ENCODE assay signal across 8 cellular contexts in the genomic region with DNA sequence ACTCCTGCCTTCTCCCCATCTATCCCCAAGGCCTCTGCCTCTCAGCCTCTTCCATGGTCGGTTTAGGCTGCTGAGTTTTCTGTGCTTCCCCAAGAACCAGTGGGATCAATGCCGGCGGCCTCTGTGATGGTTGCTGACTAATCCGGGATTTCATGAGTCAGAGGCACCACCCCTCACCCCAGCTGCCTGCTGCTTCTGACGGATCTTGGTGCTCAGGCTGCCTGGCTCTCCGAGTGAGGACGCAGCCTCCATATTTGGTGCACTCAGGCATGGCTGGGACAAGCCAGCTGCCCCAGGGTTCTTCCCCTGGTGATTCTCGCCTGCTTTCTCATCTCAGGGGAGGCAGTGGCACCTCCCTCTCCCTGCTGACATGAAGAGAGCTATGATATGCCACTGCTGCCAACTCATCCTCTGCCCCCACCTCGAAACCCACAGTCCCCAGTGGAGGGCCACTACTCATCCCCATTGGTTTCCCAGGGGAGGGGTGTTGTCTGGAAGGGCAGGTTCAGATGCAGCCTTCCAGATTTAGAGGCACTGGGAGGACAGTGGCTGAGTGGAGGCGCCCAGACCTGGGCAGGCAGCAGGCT. TPM values are rescaled to one million over a fixed set of nuclear protein-coding genes. Genes with fewer than 3 reads are reported as not detected.
DNase-seq lines count a peak whose midpoint lies in the region; ATAC-seq and TF ChIP-seq lines count a peak whose summit lies in the region.

No MANE protein-coding gene starts in this region.

- TF ChIP-seq POLR2A in esophagus muscularis mucosa (IDR thresholded peaks at IDR 0.05; ENCODE audit: low read depth) (no peak), gastrocnemius medialis (IDR thresholded peaks at IDR 0.05) (no peak)

- H3K4me3 ChIP-seq in SJCRH30 (no peak overlapping the region), esophagus muscularis mucosa (no peak overlapping the region), gastrocnemius medialis (no peak overlapping the region)

- H3K27ac Mint-ChIP-seq in activated CD8-positive, alpha-beta memory T cell treated with anti-CD3 and anti-CD28 coated beads, Interleukin-2, amount 10 ng/mL, durations not matched to agents 7 days and 5 days = peak overlapping the region; percentile 15

- H3K27ac ChIP-seq in SJCRH30 = no peak overlapping the region
- H3K27ac ChIP-seq in esophagus muscularis mucosa (replicated peaks in 1 of 4) = peak overlapping the region; percentile 69 to 98 (median 75)
- peak overlapping the region; percentile 29 to 47 (median 37) for H3K27ac ChIP-seq in gastrocnemius medialis

- peaks cover 42% of the 10 kb centered on the region for H3K4me1 Mint-ChIP-seq in activated CD8-positive, alpha-beta memory T cell treated with anti-CD3 and anti-CD28 coated beads, Interleukin-2, amount 10 ng/mL, durations not matched to agents 7 days and 5 days

- 47% methylated on average over 7 of the region's 10 CpGs for WGBS in esophagus muscularis mucosa

- H3K36me3 ChIP-seq in SJCRH30 (peaks cover 8% of the 10 kb centered on the region), esophagus muscularis mucosa (peaks cover 6 to 51% (median 49%) of the 10 kb centered on the region in 4 donors), gastrocnemius medialis (peaks cover 0 to 3% of the 10 kb centered on the region in 2 donors)

- in situ Hi-C loops in gastrocnemius medialis (cut with MboI; ENCODE audit: low sequenced_read_pairs in 4 of 4) = no loop called here

- no peaks in the 10 kb centered on the region for H3K9me3 Mint-ChIP-seq in activated CD8-positive, alpha-beta memory T cell treated with anti-CD3 and anti-CD28 coated beads, Interleukin-2, amount 10 ng/mL, durations not matched to agents 7 days and 5 days (ENCODE audit: low read depth)

- no peak for ATAC-seq in activated CD8-positive, alpha-beta memory T cell treated with anti-CD3 and anti-CD28 coated beads, Interleukin-2, amount 10 ng/mL, durations not matched to agents 7 days and 5 days
- no peak for ATAC-seq in gastrocnemius medialis
- no peak for ATAC-seq in HG02642 (IDR thresholded peaks at IDR 0.05; ENCODE audit: poor library complexity, unreplicated experiment)

- peaks cover 7% of the 10 kb centered on the region for H3K36me3 Mint-ChIP-seq in activated CD8-positive, alpha-beta memory T cell treated with anti-CD3 and anti-CD28 coated beads, Interleukin-2, amount 10 ng/mL, durations not matched to agents 7 days and 5 days

- DNase-seq in activated CD8-positive, alpha-beta memory T cell treated with anti-CD3 and anti-CD28 coated beads, Interleukin-2, amount 10 ng/mL, durations not matched to agents 7 days and 5 days = no peak
- no peak for DNase-seq in activated CD8-positive, alpha-beta memory T cell treated with anti-CD3 and anti-CD28 coated beads for 24 hours
- DNase-seq in SJCRH30 (peak; percentile 93 to 94), esophagus muscularis mucosa (ENCODE audit: extremely low spot score) (peak; percentile 93), gastrocnemius medialis (peak in 1 of 2 donors; percentile 42), NCI-H1105 (lab: John Stamatoyannopoulos, UW) (no peak)
- DNase-seq in activated CD8-positive, alpha-beta memory T cell treated with anti-CD3 and anti-CD28 coated beads, Interleukin-2, amount 50 U/mL, for 48 hours = no peak

- H3K9me3 ChIP-seq in SJCRH30 (replicated peaks) (no peaks in the 10 kb centered on the region), esophagus muscularis mucosa (no peaks in the 10 kb centered on the region), gastrocnemius medialis (no peaks in the 10 kb centered on the region)

- CTCF ChIA-PET in activated CD8-positive, alpha-beta memory T cell treated with anti-CD3 and anti-CD28 coated beads, Interleukin-2, amount 10 ng/mL, durations not matched to agents 7 days and 5 days (lab: Charles Lee) = interaction anchor here (10.6 kb wide), 1 partner anchor 15 kb away, joined by 138 read pairs; the partner anchor contains the start of gene SAPCD2

- H3K4me3 Mint-ChIP-seq in activated CD8-positive, alpha-beta memory T cell treated with anti-CD3 and anti-CD28 coated beads, Interleukin-2, amount 10 ng/mL, durations not matched to agents 7 days and 5 days = no peak overlapping the region

- H3K4me1 ChIP-seq in SJCRH30 (peaks cover 24% of the 10 kb centered on the region), esophagus muscularis mucosa (peaks cover 22 to 64% (median 54%) of the 10 kb centered on the region in 4 donors), gastrocnemius medialis (peaks cover 18 to 21% of the 10 kb centered on the region in 2 donors)

- intact Hi-C loops in esophagus muscularis mucosa (cut with DNase I) = no loop called here
- intact Hi-C loops in gastrocnemius medialis (cut with DNase I; ENCODE audit: low total_unique reads) = no loop called here

- H3K27me3 ChIP-seq in SJCRH30 = no peaks in the 10 kb centered on the region
- peaks cover 0 to 9% (median 0%) of the 10 kb centered on the region in 4 donors for H3K27me3 ChIP-seq in esophagus muscularis mucosa
- H3K27me3 ChIP-seq in gastrocnemius medialis = no peaks in the 10 kb centered on the region

- TF ChIP-seq CTCF in esophagus muscularis mucosa (IDR thresholded peaks at IDR 0.05) (no peak), gastrocnemius medialis (IDR thresholded peaks at IDR 0.05 in 4 of 5, conservative IDR thresholded peaks at IDR 0.05 in 1 of 5) (no peak)

- no peak for TF ChIP-seq EP300 in esophagus muscularis mucosa (IDR thresholded peaks at IDR 0.05)

- H3K27me3 Mint-ChIP-seq in activated CD8-positive, alpha-beta memory T cell treated with anti-CD3 and anti-CD28 coated beads, Interleukin-2, amount 10 ng/mL, durations not matched to agents 7 days and 5 days = no peaks in the 10 kb centered on the region

RNA-seq across cellular contexts. Expression of gene MAN1B1, which starts 3.3 kb away (rescaled TPM):
- total RNA-seq in activated CD8-positive, alpha-beta memory T cell treated with anti-CD3 and anti-CD28 coated beads, Interleukin-2, amount 10 ng/mL, durations not matched to agents 7 days and 5 days = 10 to 100 TPM; 43.8 to 60.6 TPM
- 38.4 and 42.6 TPM in 2 replicates for total RNA-seq in SJCRH30 (2014; rRNA removed; shearing (Covaris generic))
- total RNA-seq in esophagus muscularis mucosa (10 to 100 TPM; 22.4 to 36.6 (median 27.0) TPM), gastrocnemius medialis (10 to 100 TPM; 15.9 to 31.9 (median 21.1) TPM)

RNA-seq across cellular contexts. Expression of gene UAP1L1, which starts 6.2 kb away (rescaled TPM):
- 10 to 100 TPM; 32.6 to 35.3 TPM for total RNA-seq in activated CD8-positive, alpha-beta memory T cell treated with anti-CD3 and anti-CD28 coated beads, Interleukin-2, amount 10 ng/mL, durations not matched to agents 7 days and 5 days
- 12.6 and 13.8 TPM in 2 replicates for total RNA-seq in SJCRH30 (2014; rRNA removed; shearing (Covaris generic))
- total RNA-seq in esophagus muscularis mucosa = 1 to 10 TPM; 3.6 to 5.8 (median 5.0) TPM
- total RNA-seq in gastrocnemius medialis = 1 to 10 TPM in 2 of 4 donors, under 1 TPM in 2; 0.49 to 2.5 (median 1.5) TPM

RNA-seq across cellular contexts. Expression of gene SAPCD2, which starts 13.2 kb away (rescaled TPM):
- 10 to 100 TPM; 31.9 to 40.1 TPM for total RNA-seq in activated CD8-positive, alpha-beta memory T cell treated with anti-CD3 and anti-CD28 coated beads, Interleukin-2, amount 10 ng/mL, durations not matched to agents 7 days and 5 days
- 69.7 and 71.0 TPM in 2 replicates for total RNA-seq in SJCRH30 (2014; rRNA removed; shearing (Covaris generic))
- total RNA-seq in esophagus muscularis mucosa (under 1 TPM in 3 of 4 donors, not detected in 1; 0.17 to 0.40 (median 0.26) TPM), gastrocnemius medialis (under 1 TPM in 3 of 4 donors, not detected in 1; 0.16 to 0.24 (median 0.17) TPM)

RNA-seq across cellular contexts. Expression of gene ENTPD2, which starts 29.6 kb away (rescaled TPM):
- total RNA-seq in activated CD8-positive, alpha-beta memory T cell treated with anti-CD3 and anti-CD28 coated beads, Interleukin-2, amount 10 ng/mL, durations not matched to agents 7 days and 5 days = not detected
- 1.9 and 2.0 TPM in 2 replicates for total RNA-seq in SJCRH30 (2014; rRNA removed; shearing (Covaris generic))
- total RNA-seq in esophagus muscularis mucosa (1 to 10 TPM in 2 of 4 donors, under 1 TPM in 2; 0.42 to 1.2 (median 1.0) TPM), gastrocnemius medialis (under 1 TPM in 2 of 4 donors, not detected in 2; 0.22 to 0.55 TPM)

RNA-seq across cellular contexts. Expression of gene DPP7, which starts 31.0 kb away (rescaled TPM):
- total RNA-seq in activated CD8-positive, alpha-beta memory T cell treated with anti-CD3 and anti-CD28 coated beads, Interleukin-2, amount 10 ng/mL, durations not matched to agents 7 days and 5 days = 100 to 1,000 TPM; 271 to 321 TPM
- total RNA-seq in SJCRH30 (2014; rRNA removed; shearing (Covaris generic)) = 12.6 and 13.4 TPM in 2 replicates
- total RNA-seq in esophagus muscularis mucosa (100 to 1,000 TPM in 2 of 4 donors, 10 to 100 TPM in 2; 90.1 to 121 (median 104) TPM), gastrocnemius medialis (10 to 100 TPM; 36.9 to 63.1 (median 55.9) TPM)

Comparison
In these comparisons a context has a peak if more than half of its experiments do, and no peak if none do; other contexts are left out.
1. DNase-seq: peak in SJCRH30 (2 of 2) and esophagus muscularis mucosa (single experiment); none in activated CD8-positive, alpha-beta memory T cell treated with anti-CD3 and anti-CD28 coated beads, Interleukin-2, amount 10 ng/mL, durations not matched to agents 7 days and 5 days (single experiment), activated CD8-positive, alpha-beta memory T cell treated with anti-CD3 and anti-CD28 coated beads for 24 hours (single experiment), NCI-H1105 (single experiment) and activated CD8-positive, alpha-beta memory T cell treated with anti-CD3 and anti-CD28 coated beads, Interleukin-2, amount 50 U/mL, for 48 hours (single experiment).
2. RNA of gene SAPCD2, which starts 13.2 kb away (total RNA-seq): 69.7 to 71.0 TPM in SJCRH30 and 31.9 to 40.1 TPM in activated CD8-positive, alpha-beta memory T cell treated with anti-CD3 and anti-CD28 coated beads, Interleukin-2, amount 10 ng/mL, durations not matched to agents 7 days and 5 days; 0.17 to 0.40 TPM in esophagus muscularis mucosa and 0.16 to 0.24 TPM in gastrocnemius medialis; every median in the first group is over 10 times any median in the second.